ENCODE assay signal across 31 cellular contexts in genomic region chr3:161496508-161496907, GRCh38. TPM values are rescaled to one million over a fixed set of nuclear protein-coding genes. Genes with fewer than 3 reads are reported as not detected.
DNase-seq lines count a peak whose midpoint lies in the region; ATAC-seq, FAIRE-seq and TF ChIP-seq lines count a peak whose summit lies in the region.
"Had no signal": no experiment of that assay in that cellular context is flagged by ENCODE, and none has a peak within 500 bp of the region (broad histone marks: within the 10 kb centered on the region; RNA-seq: fewer than 3 reads in every experiment).

TSS of gene OTOL1 (plus strand) at chr3:161496808. CDS start at chr3:161496808, 0 bp downstream.

- no peak within 1 kb of the TSS for H3K27ac ChIP-seq in kidney (ENCODE audit: low read depth in 2 of 2, low read length in 2 of 2)
- H3K27ac ChIP-seq: BLaER1 had no signal

- H3K4me3 ChIP-seq in kidney (ENCODE audit: low read length in 2 of 2): no peak within 1 kb of the TSS
- H3K4me3 ChIP-seq: BLaER1, GM12878 had no signal

- H3K9me3 ChIP-seq in kidney (ENCODE audit: control insufficient read depth in 1 of 2, low read length in 2 of 2): peaks cover 3 to 6% of the 10 kb centered on the region in 2 donors
- H3K9me3 ChIP-seq: BE2C had no signal

- H3K36me3 ChIP-seq in kidney (ENCODE audit: control insufficient read depth in 1 of 2, insufficient read depth in 2 of 2, low read length in 2 of 2): no peaks in the 10 kb centered on the region
- H3K36me3 ChIP-seq: BE2C, BLaER1 had no signal

- ATAC-seq in GM18517 (IDR thresholded peaks at IDR 0.05; ENCODE audit: unreplicated experiment) (no peak), HG03108 (IDR thresholded peaks at IDR 0.05; ENCODE audit: unreplicated experiment) (no peak), GM18868 (IDR thresholded peaks at IDR 0.05; ENCODE audit: unreplicated experiment) (no peak)
- ATAC-seq: GM12878 had no signal

- H3K4me1 ChIP-seq in kidney (ENCODE audit: control insufficient read depth in 1 of 2, insufficient read depth in 1 of 2, low read depth in 1 of 2, low read length in 2 of 2): no peaks in the 10 kb centered on the region
- H3K4me1 ChIP-seq: BE2C had no signal

- peak; percentile 35 for FAIRE-seq in RCC 7860 (lab: Jason Lieb, UNC)
- peak; percentile 68 for FAIRE-seq in endometrium (lab: Jason Lieb, UNC)
- peak; percentile 72 for FAIRE-seq in kidney (lab: Jason Lieb, UNC)
- FAIRE-seq: A204.1, GM12878, GM12892, GM18507 had no signal

- no peak for TF ChIP-seq CTCF in kidney (IDR thresholded peaks at IDR 0.05; ENCODE audit: borderline replicate concordance, extremely low read depth, insufficient read depth)

- DNase-seq in RCC 7860 (ENCODE audit: low spot score): no peak
- no peak for DNase-seq in kidney
- DNase-seq: 8988T; ACHN; BE2C; C1 segment of cervical spinal cord; CD4-positive, alpha-beta memory T cell; CD4-positive, CD25-positive, alpha-beta regulatory T cell; CD8-positive, alpha-beta memory T cell; COR-L47; DMS 273 treated with DMSO at 0.1 percent for 48 hours; DMS153; DMS53; DMS79; DND-41; EL; GDM1 had no signal

- no peak within 1 kb of the TSS for H3K9ac ChIP-seq in kidney (ENCODE audit: low read length in 2 of 2)
- H3K9ac ChIP-seq: BLaER1 had no signal

- intact Hi-C loops in kidney (cut with DNase I): no loop called here

RNA-seq across cellular contexts. Expression of gene OTOL1, which starts in this region (rescaled TPM):
- total RNA-seq in kidney: not detected
- polyA plus RNA-seq in kidney (ENCODE audit: insufficient read depth, low read depth, low replicate concordance): not detected
- total RNA-seq: A673; CD4-positive, alpha-beta memory T cell; CD4-positive, CD25-positive, alpha-beta regulatory T cell; CD8-positive, alpha-beta memory T cell; Daoy; G401; GM12878 had no signal
- polyA plus RNA-seq: AG04450; CD14-positive monocyte; CD4-positive, alpha-beta memory T cell; CD4-positive, CD25-positive, alpha-beta regulatory T cell; CD8-positive, alpha-beta memory T cell; GM12878 had no signal
